Comparison of ENCODE assay signal across 12 cellular contexts in genomic region chr3:64342940-64343691, GRCh38.
DNase-seq lines count a peak whose midpoint lies in the region; ATAC-seq, FAIRE-seq and TF ChIP-seq lines count a peak whose summit lies in the region.
"Had no signal": no experiment of that assay in that cellular context is flagged by ENCODE, and none has a peak within 500 bp of the region (broad histone marks: within the 10 kb centered on the region; RNA-seq: fewer than 3 reads in every experiment).

No MANE protein-coding gene starts in this region.

- no peak for TF ChIP-seq POLR2A in transverse colon (IDR thresholded peaks at IDR 0.05)

- H3K4me2 ChIP-seq in keratinocyte (ENCODE audit: control insufficient read depth, extremely low read depth, insufficient read depth, low read depth, low read length): peak overlapping the region; percentile 39

- TF ChIP-seq CTCF in keratinocyte (optimal IDR thresholded peaks at IDR 0.05 in 1 of 3, IDR thresholded peaks at IDR 0.05 in 1 of 3, conservative IDR thresholded peaks at IDR 0.05 in 1 of 3; ENCODE audit: extremely low read depth in 1 of 3, insufficient read depth in 2 of 3, low read length in 3 of 3): no peak
- TF ChIP-seq CTCF in transverse colon (IDR thresholded peaks at IDR 0.05): no peak

- in situ Hi-C loops in transverse colon (cut with MboI; ENCODE audit: low pct_ligation_motif_present in 1 of 4, low pct_unique_long_range_greater_than_20kb in 1 of 4, low sequenced_read_pairs in 3 of 4): no loop called here

- TF ChIP-seq EP300 in transverse colon (IDR thresholded peaks at IDR 0.05; ENCODE audit: low read depth): no peak

- intact Hi-C loops in transverse colon (cut with DNase I; ENCODE audit: low total_unique reads) (loop anchor here (10.0 kb wide), 1 partner anchor 78 kb away; no protein-coding TSS in a partner anchor), posterior vena cava (cut with DNase I) (no loop called here)

- DNase-seq in HPDE6-E6E7 (ENCODE audit: extremely low spot score) (peak; percentile 32), brain pericyte (ENCODE audit: low read depth, low spot score) (peak; percentile 40), keratinocyte (ENCODE audit: low read depth, low spot score) (peak; percentile 49), transverse colon (no peak), posterior vena cava (ENCODE audit: low spot score) (no peak), SK-N-DZ (ENCODE audit: low spot score) (no peak)
- DNase-seq in activated T-cell treated with anti-CD3 and anti-CD28 coated beads, Interleukin-2, amount 50 U/mL, for 48 hours: no peak
- DNase-seq: activated CD4-positive, CD25-positive, alpha-beta regulatory T cell treated with anti-CD3 and anti-CD28 coated beads, Interleukin-2, amount 50 U/mL, for 72 hours; kidney; NCI-H748 treated with DMSO at 0.1 percent for 48 hours; thyroid gland had no signal

- no peak overlapping the region for H2AFZ ChIP-seq in keratinocyte (ENCODE audit: control insufficient read depth, low read length)

- no peaks in the 10 kb centered on the region for H4K20me1 ChIP-seq in keratinocyte (ENCODE audit: control insufficient read depth, extremely low read depth, insufficient read depth, low read length)

- H3K36me3 ChIP-seq in keratinocyte (ENCODE audit: control insufficient read depth in 2 of 2, extremely low read depth in 1 of 2, insufficient read depth in 2 of 2, low read length in 2 of 2) (no peaks in the 10 kb centered on the region), transverse colon (no peaks in the 10 kb centered on the region)
- H3K36me3 ChIP-seq: thyroid gland had no signal

- H3K4me3 ChIP-seq in keratinocyte (ENCODE audit: control insufficient read depth in 2 of 3, extremely low read depth in 1 of 3, insufficient read depth in 2 of 3, low read depth in 1 of 3, low read length in 3 of 3) (no peak overlapping the region), transverse colon (no peak overlapping the region)
- H3K4me3 ChIP-seq: thyroid gland had no signal

- 62 to 66% methylated on average over 4 to 6 of the region's 6 CpGs for WGBS in transverse colon (ENCODE audit: low coverage in 1 of 2), 2 donors

- H3K9me1 ChIP-seq in keratinocyte (ENCODE audit: control insufficient read depth, extremely low read depth, insufficient read depth, low read length): no peaks in the 10 kb centered on the region

- H3K27me3 ChIP-seq in keratinocyte (ENCODE audit: control insufficient read depth, extremely low read depth, insufficient read depth, low read length) (no peaks in the 10 kb centered on the region), transverse colon (no peaks in the 10 kb centered on the region)
- H3K27me3 ChIP-seq: thyroid gland had no signal

- ATAC-seq in GM19397 (IDR thresholded peaks at IDR 0.05; ENCODE audit: unreplicated experiment): no peak

- H3K4me1 ChIP-seq in keratinocyte (ENCODE audit: control insufficient read depth, extremely low read depth, insufficient read depth, low read length) (peaks cover 29% of the 10 kb centered on the region), transverse colon (peaks cover 4 to 32% (median 10%) of the 10 kb centered on the region in 4 donors)

- dilution Hi-C loops in keratinocyte (cut with MboI; ENCODE audit: extremely low pct_ligation_motif_present, low sequenced_read_pairs): no loop called here

- H3K27ac ChIP-seq in keratinocyte (ENCODE audit: control insufficient read depth, insufficient read depth, low read length) (peak overlapping the region; percentile 43), transverse colon (peak overlapping the region; percentile 68 to 88 (median 82))
- H3K27ac ChIP-seq: thyroid gland had no signal

- H3K79me2 ChIP-seq in keratinocyte (ENCODE audit: control insufficient read depth, insufficient read depth, low read length): no peaks in the 10 kb centered on the region

- H3K9me3 ChIP-seq in keratinocyte (ENCODE audit: control insufficient read depth, low read depth, low read length) (no peaks in the 10 kb centered on the region), transverse colon (no peaks in the 10 kb centered on the region)
- H3K9me3 ChIP-seq: thyroid gland had no signal

- no peak overlapping the region for H3K9ac ChIP-seq in keratinocyte (ENCODE audit: control insufficient read depth, extremely low read depth, insufficient read depth, low read length)

- peak; percentile 91 for FAIRE-seq in keratinocyte (lab: Jason Lieb, UNC)
- FAIRE-seq: kidney had no signal

Comparison
In these comparisons a context has a peak if more than half of its experiments do, and no peak if none do; other contexts are left out.
1. DNase-seq: peak in HPDE6-E6E7 (single experiment), brain pericyte (single experiment) and keratinocyte (single experiment); none in transverse colon (single experiment), activated T-cell treated with anti-CD3 and anti-CD28 coated beads, Interleukin-2, amount 50 U/mL, for 48 hours (0 of 2), posterior vena cava (single experiment) and SK-N-DZ (single experiment).